ENCODE assay signal across 3 cellular contexts in the genomic region with DNA sequence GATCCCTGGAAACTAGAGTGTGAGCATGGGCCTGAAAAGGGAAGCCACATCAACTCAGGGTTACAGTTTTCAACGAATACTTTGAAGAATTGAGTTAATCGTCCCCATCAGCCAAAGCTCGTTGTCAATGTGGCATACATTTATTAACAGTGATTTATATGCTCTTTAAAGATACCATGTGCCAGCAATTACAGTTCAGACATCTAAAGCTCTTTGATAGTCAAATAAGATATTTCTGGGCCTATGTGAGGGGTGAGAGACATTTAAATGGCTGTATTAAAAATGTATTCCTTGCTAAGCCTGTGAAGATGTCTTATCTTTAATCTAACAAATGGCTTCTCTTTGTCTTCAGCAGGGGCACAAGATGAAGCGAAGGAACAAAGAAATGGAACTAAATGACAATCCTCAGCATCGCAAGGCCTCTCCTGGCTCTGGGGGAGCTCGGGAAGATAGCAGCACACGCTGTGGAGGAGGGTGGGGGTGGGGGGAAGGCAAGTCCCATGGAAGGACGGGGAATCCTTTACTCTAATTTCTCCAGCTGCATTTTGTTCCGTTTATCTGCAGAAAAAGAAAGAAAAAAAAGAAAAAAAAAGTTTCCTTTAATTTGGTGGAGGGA.
A peak's percentile ranks its signal among the peaks of the same experiment; 100 is the strongest.
TF ChIP-seq lines count a peak whose summit lies in the region.

No MANE protein-coding gene starts in this region.

TF ChIP-seq in SK-N-SH, 30 proteins besides CTCF, POLR2A, EP300 and RAD21:
- TF ChIP-seq POLR2AphosphoS5 (IDR thresholded peaks at IDR 0.05; ENCODE audit: low read depth, low read length) (no peak), GATA2 (CRISPR knock-in tag; IDR thresholded peaks at IDR 0.05) (peak; percentile 43)

TF ChIP-seq in SK-N-SH treated with all-trans-retinoic acid at 6 μM for 48 hours, 23 proteins besides CTCF, POLR2A, EP300 and RAD21:
- TF ChIP-seq GLIS3 (CRISPR knock-in tag; IDR thresholded peaks at IDR 0.05), result no peak
- TF ChIP-seq TCF4 (CRISPR knock-in tag; IDR thresholded peaks at IDR 0.05; ENCODE audit: borderline replicate concordance), result no peak
- TF ChIP-seq POU6F1 (CRISPR knock-in tag; IDR thresholded peaks at IDR 0.05; ENCODE audit: borderline replicate concordance, low read depth), result no peak
- TF ChIP-seq PPARA (CRISPR knock-in tag; IDR thresholded peaks at IDR 0.05; ENCODE audit: borderline replicate concordance), result no peak
- TF ChIP-seq ARNTL (CRISPR knock-in tag; IDR thresholded peaks at IDR 0.05; ENCODE audit: borderline replicate concordance, low read depth), result no peak
- TF ChIP-seq, protein P1, sequence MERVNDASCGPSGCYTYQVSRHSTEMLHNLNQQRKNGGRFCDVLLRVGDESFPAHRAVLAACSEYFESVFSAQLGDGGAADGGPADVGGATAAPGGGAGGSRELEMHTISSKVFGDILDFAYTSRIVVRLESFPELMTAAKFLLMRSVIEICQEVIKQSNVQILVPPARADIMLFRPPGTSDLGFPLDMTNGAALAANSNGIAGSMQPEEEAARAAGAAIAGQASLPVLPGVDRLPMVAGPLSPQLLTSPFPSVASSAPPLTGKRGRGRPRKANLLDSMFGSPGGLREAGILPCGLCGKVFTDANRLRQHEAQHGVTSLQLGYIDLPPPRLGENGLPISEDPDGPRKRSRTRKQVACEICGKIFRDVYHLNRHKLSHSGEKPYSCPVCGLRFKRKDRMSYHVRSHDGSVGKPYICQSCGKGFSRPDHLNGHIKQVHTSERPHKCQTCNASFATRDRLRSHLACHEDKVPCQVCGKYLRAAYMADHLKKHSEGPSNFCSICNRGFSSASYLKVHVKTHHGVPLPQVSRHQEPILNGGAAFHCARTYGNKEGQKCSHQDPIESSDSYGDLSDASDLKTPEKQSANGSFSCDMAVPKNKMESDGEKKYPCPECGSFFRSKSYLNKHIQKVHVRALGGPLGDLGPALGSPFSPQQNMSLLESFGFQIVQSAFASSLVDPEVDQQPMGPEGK (CRISPR knock-in tag; IDR thresholded peaks at IDR 0.05; ENCODE audit: borderline replicate concordance), result no peak
- no peak for TF ChIP-seq ESRRG (CRISPR knock-in tag; IDR thresholded peaks at IDR 0.05)
- no peak for TF ChIP-seq ZNF8 (CRISPR knock-in tag; IDR thresholded peaks at IDR 0.05)
- no peak for TF ChIP-seq OSR1 (CRISPR knock-in tag; IDR thresholded peaks at IDR 0.05)
- TF ChIP-seq TOX (CRISPR knock-in tag; IDR thresholded peaks at IDR 0.05; ENCODE audit: borderline replicate concordance), result no peak
- TF ChIP-seq ISL1 (CRISPR knock-in tag; IDR thresholded peaks at IDR 0.05), result no peak
- TF ChIP-seq, protein P2, sequence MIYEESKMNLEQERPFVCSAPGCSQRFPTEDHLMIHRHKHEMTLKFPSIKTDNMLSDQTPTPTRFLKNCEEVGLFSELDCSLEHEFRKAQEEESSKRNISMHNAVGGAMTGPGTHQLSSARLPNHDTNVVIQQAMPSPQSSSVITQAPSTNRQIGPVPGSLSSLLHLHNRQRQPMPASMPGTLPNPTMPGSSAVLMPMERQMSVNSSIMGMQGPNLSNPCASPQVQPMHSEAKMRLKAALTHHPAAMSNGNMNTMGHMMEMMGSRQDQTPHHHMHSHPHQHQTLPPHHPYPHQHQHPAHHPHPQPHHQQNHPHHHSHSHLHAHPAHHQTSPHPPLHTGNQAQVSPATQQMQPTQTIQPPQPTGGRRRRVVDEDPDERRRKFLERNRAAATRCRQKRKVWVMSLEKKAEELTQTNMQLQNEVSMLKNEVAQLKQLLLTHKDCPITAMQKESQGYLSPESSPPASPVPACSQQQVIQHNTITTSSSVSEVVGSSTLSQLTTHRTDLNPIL (CRISPR knock-in tag; IDR thresholded peaks at IDR 0.05; ENCODE audit: low read depth), result no peak
- no peak for TF ChIP-seq BACH2 (CRISPR knock-in tag; IDR thresholded peaks at IDR 0.05; ENCODE audit: borderline replicate concordance)
- no peak for TF ChIP-seq ZC3H10 (CRISPR knock-in tag; IDR thresholded peaks at IDR 0.05)
TF ChIP-seq in SK-N-SH treated with all-trans-retinoic acid at 6 μM for 48 hours: peak in this region for 0.

TF ChIP-seq in H1, 55 proteins besides CTCF, POLR2A, EP300 and RAD21:
- TF ChIP-seq POLR2AphosphoS5 (IDR thresholded peaks at IDR 0.05; ENCODE audit: low read depth, low read length), result no peak
- no peak for TF ChIP-seq CREB1 (IDR thresholded peaks at IDR 0.05)
- TF ChIP-seq SAP30 (IDR thresholded peaks at IDR 0.05; ENCODE audit: insufficient read depth, insufficient replicate concordance, low read length), result no peak
- no peak for TF ChIP-seq SIRT6 (IDR thresholded peaks at IDR 0.05; ENCODE audit: low read length)
- TF ChIP-seq, protein P3, sequence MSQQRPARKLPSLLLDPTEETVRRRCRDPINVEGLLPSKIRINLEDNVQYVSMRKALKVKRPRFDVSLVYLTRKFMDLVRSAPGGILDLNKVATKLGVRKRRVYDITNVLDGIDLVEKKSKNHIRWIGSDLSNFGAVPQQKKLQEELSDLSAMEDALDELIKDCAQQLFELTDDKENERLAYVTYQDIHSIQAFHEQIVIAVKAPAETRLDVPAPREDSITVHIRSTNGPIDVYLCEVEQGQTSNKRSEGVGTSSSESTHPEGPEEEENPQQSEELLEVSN (IDR thresholded peaks at IDR 0.05), result no peak
- no peak for TF ChIP-seq RBBP5 (IDR thresholded peaks at IDR 0.05; ENCODE audit: borderline replicate concordance, low read depth, low read length)
TF ChIP-seq in H1: peak in this region for 0.
